ENCODE assay signal across 14 cellular contexts in the genomic region with DNA sequence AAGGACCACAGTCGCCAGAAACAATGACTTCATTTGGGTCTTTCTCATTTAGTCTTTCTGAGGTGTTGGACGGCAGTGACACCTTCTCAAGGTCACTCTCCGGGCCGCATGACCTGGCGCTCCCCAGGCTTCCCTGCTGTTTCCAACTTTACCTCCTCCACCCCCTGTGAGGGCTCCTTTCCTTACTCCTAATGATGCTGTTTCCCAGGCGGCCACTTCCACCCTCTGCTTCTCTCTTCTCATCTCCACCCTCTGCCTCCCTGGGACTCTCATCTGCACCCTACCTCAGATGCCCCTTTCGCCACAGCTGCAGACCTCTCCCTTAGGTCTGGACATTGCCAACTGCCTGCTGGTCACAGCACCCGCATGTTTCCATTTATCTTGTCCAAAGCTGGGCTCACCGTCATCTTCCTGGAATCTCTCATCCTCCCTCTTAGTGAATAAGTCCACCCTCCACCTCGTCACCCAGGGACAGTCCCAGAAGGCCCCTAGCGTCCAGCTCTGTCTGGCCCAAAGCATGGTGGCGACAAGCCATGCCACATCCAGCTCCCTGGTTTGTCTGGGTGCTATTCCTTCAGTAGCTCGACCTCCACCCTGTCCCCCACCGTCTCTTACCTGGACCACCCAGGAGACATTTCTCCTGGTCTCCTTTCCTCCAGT.
DNase-seq lines count a peak whose midpoint lies in the region; ATAC-seq and TF ChIP-seq lines count a peak whose summit lies in the region.
"Had no signal": no experiment of that assay in that cellular context is flagged by ENCODE, and none has a peak within 500 bp of the region (broad histone marks: within the 10 kb centered on the region; RNA-seq: fewer than 3 reads in every experiment).

No MANE protein-coding gene starts in this region.

- H3K27ac ChIP-seq in coronary artery, result no peak overlapping the region

- intact Hi-C loops in posterior vena cava (cut with DNase I), result loop anchor here in 1 of 2 donors (1.0 kb wide), 1 partner anchor 21 kb away; no protein-coding TSS in a partner anchor

- ATAC-seq in HG02885 (IDR thresholded peaks at IDR 0.05; ENCODE audit: poor library complexity, unreplicated experiment), result no peak

- TF ChIP-seq CTCF in coronary artery (IDR thresholded peaks at IDR 0.05), result no peak

- DNase-seq in coronary artery (ENCODE audit: low spot score), result peak; percentile 33
- DNase-seq in islet precursor cell, result peak; percentile 22
- DNase-seq in posterior vena cava (ENCODE audit: low spot score), result peak; percentile 62
- no peak for DNase-seq in NCI-H510A treated with DMSO at 0.1 percent for 48 hours (lab: John Stamatoyannopoulos, UW)
- DNase-seq in T1000 (lab: John Stamatoyannopoulos, UW), result no peak
- no peak for DNase-seq in DMS 273 treated with DMSO at 0.1 percent for 48 hours (lab: John Stamatoyannopoulos, UW)
- DNase-seq: C1 segment of cervical spinal cord; Calu3; CD4-positive, alpha-beta memory T cell; COR-L47; DMS153; DND-41; GOT3 had no signal

- no peak overlapping the region for H3K4me3 ChIP-seq in coronary artery

Comparison
In these comparisons a context has a peak if more than half of its experiments do, and no peak if none do; other contexts are left out.
1. DNase-seq: peak in coronary artery (single experiment), islet precursor cell (single experiment) and posterior vena cava (single experiment); none in NCI-H510A treated with DMSO at 0.1 percent for 48 hours (single experiment), T1000 (single experiment) and DMS 273 treated with DMSO at 0.1 percent for 48 hours (single experiment).